21 cellular contexts compared by ENCODE assay signal in genomic region chr6:44228031-44228430, GRCh38. TPM values are rescaled to one million over a fixed set of nuclear protein-coding genes. Genes with fewer than 3 reads are reported as not detected.
DNase-seq lines count a peak whose midpoint lies in the region; TF ChIP-seq lines count a peak whose summit lies in the region.
"Had no signal": no experiment of that assay in that cellular context is flagged by ENCODE, and none has a peak within 500 bp of the region (broad histone marks: within the 10 kb centered on the region; RNA-seq: fewer than 3 reads in every experiment).

No MANE protein-coding gene starts in this region.

- H2AK5ac ChIP-seq in H9 (ENCODE audit: insufficient read length, low read length) = no peak overlapping the region

- H3K14ac ChIP-seq in H9 (ENCODE audit: insufficient read depth, low read length) = no peak overlapping the region

- H3K9ac ChIP-seq in H9 (ENCODE audit: extremely low read depth, insufficient read length, low read length) = no peak overlapping the region
- H3K9ac ChIP-seq: KMS-11 had no signal

- H3K23me2 ChIP-seq in H9 (ENCODE audit: insufficient read length, low read depth, low read length, poor library complexity, severe bottlenecking) = peaks cover 9% of the 10 kb centered on the region

- no peak overlapping the region for H3K18ac ChIP-seq in H9 (ENCODE audit: insufficient read length, low read depth, low read length)

- no peak overlapping the region for H3K4me3 Mint-ChIP-seq in H9
- H3K4me3 Mint-ChIP-seq in chondrocyte (ENCODE audit: unreplicated experiment) = no peak overlapping the region
- H3K4me3 Mint-ChIP-seq in neural crest cell = peak overlapping the region; percentile 6
- H3K4me3 Mint-ChIP-seq: activated CD4-positive, alpha-beta T cell treated with anti-CD3 and anti-CD28 coated beads for 36 hours; activated CD8-positive, alpha-beta memory T cell treated with anti-CD3 and anti-CD28 coated beads, Interleukin-2, amount 10 ng/mL, durations not matched to agents 7 days and 5 days; activated naive CD8-positive, alpha-beta T cell treated with anti-CD3 and anti-CD28 coated beads for 36 hours; activated T-helper 17 cell treated with anti-CD3 and anti-CD28 coated beads, Interleukin-2, amount 50 U/mL, for 72 hours; CD8-positive, alpha-beta T cell had no signal

- H2BK15ac ChIP-seq in H9 (ENCODE audit: low read depth, low read length) = no peak overlapping the region

- H4K91ac ChIP-seq in H9 (ENCODE audit: insufficient read length, low read depth, low read length) = no peak overlapping the region

- peaks cover 45 to 55% (median 47%) of the 10 kb centered on the region in 3 experiments for H3K36me3 Mint-ChIP-seq in H9 (ENCODE audit: insufficient read depth in 1 of 3, low read depth in 3 of 3)
- peaks cover 18% of the 10 kb centered on the region for H3K36me3 Mint-ChIP-seq in chondrocyte (ENCODE audit: low read depth)
- no peaks in the 10 kb centered on the region for H3K36me3 Mint-ChIP-seq in neural crest cell (ENCODE audit: low read depth)
- H3K36me3 Mint-ChIP-seq: activated CD8-positive, alpha-beta memory T cell treated with anti-CD3 and anti-CD28 coated beads, Interleukin-2, amount 10 ng/mL, durations not matched to agents 7 days and 5 days; CD8-positive, alpha-beta T cell had no signal

- H3K27me3 Mint-ChIP-seq in H9 (ENCODE audit: low read depth) = no peaks in the 10 kb centered on the region
- no peaks in the 10 kb centered on the region for H3K27me3 Mint-ChIP-seq in chondrocyte (ENCODE audit: low read depth)
- peaks cover under 1% of the 10 kb centered on the region for H3K27me3 Mint-ChIP-seq in neural crest cell (ENCODE audit: low read depth)
- H3K27me3 Mint-ChIP-seq: activated CD4-positive, alpha-beta T cell treated with anti-CD3 and anti-CD28 coated beads for 36 hours; activated CD8-positive, alpha-beta memory T cell treated with anti-CD3 and anti-CD28 coated beads, Interleukin-2, amount 10 ng/mL, durations not matched to agents 7 days and 5 days; activated T-helper 17 cell treated with anti-CD3 and anti-CD28 coated beads, Interleukin-2, amount 50 U/mL, for 72 hours had no signal

- no CpG with 5 or more reads among the region's 6 CpGs for WGBS in H9 (ENCODE audit: extremely low coverage, insufficient read length, low lambda C conversion rate)

- no peaks in the 10 kb centered on the region for H3K27me3 ChIP-seq in H9 (ENCODE audit: insufficient read depth, low read length)

- H4K8ac ChIP-seq in H9 (replicated peaks; ENCODE audit: insufficient read length, low read depth, low read length) = no peak overlapping the region

- H3K4ac ChIP-seq in H9 (ENCODE audit: low read depth, low read length) = no peak overlapping the region

- no peak overlapping the region for H2BK120ac ChIP-seq in H9 (ENCODE audit: low read depth, low read length, poor library complexity, severe bottlenecking)

- peaks cover 2% of the 10 kb centered on the region for H4K20me1 ChIP-seq in H9 (ENCODE audit: control insufficient read depth, insufficient read depth, insufficient read length)

- H3K4me1 Mint-ChIP-seq in H9 (peaks cover 27 to 41% of the 10 kb centered on the region in 2 experiments), chondrocyte (ENCODE audit: low read depth) (peaks cover 69% of the 10 kb centered on the region), neural crest cell (peaks cover 33% of the 10 kb centered on the region)

- peaks cover 11% of the 10 kb centered on the region; the same call in 1 of the 2 replicates for H3K4me1 ChIP-seq in H9 (ENCODE audit: insufficient read depth, low read length)

- H2AFZ ChIP-seq in H9 (ENCODE audit: low read length) = no peak overlapping the region

- no peak overlapping the region for H4K5ac ChIP-seq in H9 (ENCODE audit: insufficient read length, low read depth, low read length)

- H3K79me2 ChIP-seq in H9 (ENCODE audit: insufficient read depth, low read length) = peaks cover 17% of the 10 kb centered on the region; the same call in 1 of the 2 replicates

- peaks cover 17% of the 10 kb centered on the region for H3K79me1 ChIP-seq in H9 (ENCODE audit: insufficient read depth, low read depth, low read length, poor library complexity, severe bottlenecking)

- H3K27ac ChIP-seq in H9 (ENCODE audit: insufficient read length, low read depth, low read length) (no peak overlapping the region), temporal lobe (ENCODE audit: low read depth, low read length) (peak overlapping the region; percentile 30)
- H3K27ac ChIP-seq: KMS-11 had no signal

- no peak overlapping the region for H3T11ph ChIP-seq in H9 (ENCODE audit: low read length)

- no peak overlapping the region for H3K4me2 ChIP-seq in H9 (ENCODE audit: insufficient read depth, insufficient read length, low read length)
- H3K4me2 ChIP-seq: KMS-11 had no signal

- no peak for TF ChIP-seq CTCF in H9 (conservative IDR thresholded peaks at IDR 0.05)
- TF ChIP-seq CTCF in chondrocyte (IDR thresholded peaks at IDR 0.05) = no peak
- no peak for TF ChIP-seq CTCF in neural crest cell (conservative IDR thresholded peaks at IDR 0.05)

- no peaks in the 10 kb centered on the region; a peak in 1 of 5 replicates for H3K9me3 Mint-ChIP-seq in H9
- no peaks in the 10 kb centered on the region for H3K9me3 Mint-ChIP-seq in chondrocyte (ENCODE audit: low read depth)
- H3K9me3 Mint-ChIP-seq in neural crest cell = no peaks in the 10 kb centered on the region
- H3K9me3 Mint-ChIP-seq: activated naive CD8-positive, alpha-beta T cell treated with anti-CD3 and anti-CD28 coated beads for 36 hours; activated T-helper 17 cell treated with anti-CD3 and anti-CD28 coated beads, Interleukin-2, amount 50 U/mL, for 72 hours; CD8-positive, alpha-beta T cell had no signal

- no peak for DNase-seq in H9
- no peak for DNase-seq in chondrocyte (ENCODE audit: low spot score)
- DNase-seq in neural crest cell (ENCODE audit: low read depth, low spot score) = no peak
- no peak for DNase-seq in SK-N-DZ (ENCODE audit: low spot score)
- DNase-seq in hepatic stellate cell (ENCODE audit: low spot score) = no peak
- DNase-seq in foreskin melanocyte = no peak
- DNase-seq: activated CD4-positive, alpha-beta T cell treated with anti-CD3 and anti-CD28 coated beads for 36 hours; activated CD8-positive, alpha-beta memory T cell treated with anti-CD3 and anti-CD28 coated beads, Interleukin-2, amount 10 ng/mL, durations not matched to agents 7 days and 5 days; activated naive CD8-positive, alpha-beta T cell treated with anti-CD3 and anti-CD28 coated beads for 36 hours; CD8-positive, alpha-beta T cell; DMS79 treated with DMSO at 0.1 percent for 48 hours; NCI-H187 treated with DMSO at 0.1 percent for 48 hours; NK-92 treated with Interleukin-12 subunit alpha and Interleukin-12 subunit beta, amount 100 ng/mL, for 24 hours; nucleus accumbens; RPMI8226; small intestine; stimulated activated CD4-positive, alpha-beta T cell treated with anti-CD3 and anti-CD28 coated beads, Interleukin-2, amount 100 ng/mL, for 48 hours had no signal

- no peak overlapping the region for H2BK20ac ChIP-seq in H9 (ENCODE audit: low read depth, low read length, poor library complexity, severe bottlenecking)

- peak overlapping the region in 2 of 3 experiments; percentile 56 to 79; a peak in 3 of 7 replicates for H3K27ac Mint-ChIP-seq in H9
- H3K27ac Mint-ChIP-seq in chondrocyte (ENCODE audit: unreplicated experiment) = peak overlapping the region; percentile 32
- H3K27ac Mint-ChIP-seq in neural crest cell (ENCODE audit: unreplicated experiment) = peak overlapping the region; percentile 50
- H3K27ac Mint-ChIP-seq: activated CD4-positive, alpha-beta T cell treated with anti-CD3 and anti-CD28 coated beads for 36 hours; activated CD8-positive, alpha-beta memory T cell treated with anti-CD3 and anti-CD28 coated beads, Interleukin-2, amount 10 ng/mL, durations not matched to agents 7 days and 5 days; activated naive CD8-positive, alpha-beta T cell treated with anti-CD3 and anti-CD28 coated beads for 36 hours; activated T-helper 17 cell treated with anti-CD3 and anti-CD28 coated beads, Interleukin-2, amount 50 U/mL, for 72 hours; CD8-positive, alpha-beta T cell had no signal

- H2BK5ac ChIP-seq in H9 (ENCODE audit: insufficient read length, low read length) = no peak overlapping the region

- H2BK12ac ChIP-seq in H9 (ENCODE audit: insufficient read length, low read depth, low read length) = no peak overlapping the region

- H3K23ac ChIP-seq in H9 (ENCODE audit: insufficient read length, low read depth, low read length) = no peak overlapping the region

- no peak overlapping the region for H3K56ac ChIP-seq in H9 (ENCODE audit: insufficient read length, low read depth, low read length)

- H3K9me3 ChIP-seq in H9 (ENCODE audit: control insufficient read depth, low read depth, low read length) = no peaks in the 10 kb centered on the region

RNA-seq across cellular contexts. Expression of gene SLC29A1, which starts 4.6 kb away (rescaled TPM):
- total RNA-seq in H9 (2021) (118 and 124 TPM in 2 replicates), chondrocyte (161 to 231 TPM (median 221 TPM) in 3 replicates), neural crest cell (54.8 and 55.0 TPM in 2 replicates), temporal lobe (5.4 TPM)
- polyA plus RNA-seq in SK-N-DZ (2014; cell fraction: cytosol; rRNA removed) = 53.3 and 54.4 TPM in 2 replicates
- 213 and 272 TPM in 2 replicates for polyA plus RNA-seq in SK-N-DZ (2014; cell fraction: nucleus; rRNA removed)

RNA-seq across cellular contexts. Expression of gene MYMX, which starts 11.3 kb away (rescaled TPM):
- 1.1 and 1.8 TPM in 2 replicates for total RNA-seq in H9 (2021)
- total RNA-seq in chondrocyte = not detected in 3 replicates
- total RNA-seq in neural crest cell = not detected in 2 replicates
- total RNA-seq in temporal lobe = not detected
- not detected in 2 replicates for polyA plus RNA-seq in SK-N-DZ (2014; cell fraction: cytosol; rRNA removed)
- not detected in 2 replicates for polyA plus RNA-seq in SK-N-DZ (2014; cell fraction: nucleus; rRNA removed)
- total RNA-seq: activated CD4-positive, alpha-beta T cell treated with anti-CD3 and anti-CD28 coated beads for 36 hours; activated CD8-positive, alpha-beta memory T cell treated with anti-CD3 and anti-CD28 coated beads, Interleukin-2, amount 10 ng/mL, durations not matched to agents 7 days and 5 days; activated naive CD8-positive, alpha-beta T cell treated with anti-CD3 and anti-CD28 coated beads for 36 hours; activated T-helper 17 cell treated with anti-CD3 and anti-CD28 coated beads, Interleukin-2, amount 50 U/mL, for 72 hours; bronchial epithelial cell; CD8-positive, alpha-beta T cell had no signal

RNA-seq across cellular contexts. Expression of gene HSP90AB1, which starts 18.9 kb away (rescaled TPM):
- 1,986 and 2,056 TPM in 2 replicates for total RNA-seq in H9 (2021)
- 508 to 805 TPM (median 512 TPM) in 3 replicates for total RNA-seq in chondrocyte
- total RNA-seq in neural crest cell = 1,508 and 1,541 TPM in 2 replicates
- total RNA-seq in temporal lobe = 440 TPM
- polyA plus RNA-seq in SK-N-DZ (2014; cell fraction: cytosol; rRNA removed) = 1,614 and 1,776 TPM in 2 replicates
- 579 and 767 TPM in 2 replicates for polyA plus RNA-seq in SK-N-DZ (2014; cell fraction: nucleus; rRNA removed)

RNA-seq across cellular contexts. Expression of gene SLC35B2, which starts 29.3 kb away (rescaled TPM):
- total RNA-seq in H9 (2021) (34.5 and 36.1 TPM in 2 replicates), chondrocyte (71.5 to 83.1 TPM (median 75.7 TPM) in 3 replicates), neural crest cell (70.5 and 77.7 TPM in 2 replicates), temporal lobe (23.8 TPM)
- polyA plus RNA-seq in SK-N-DZ (2014; cell fraction: cytosol; rRNA removed) = 52.7 and 59.7 TPM in 2 replicates
- polyA plus RNA-seq in SK-N-DZ (2014; cell fraction: nucleus; rRNA removed) = 39.2 and 41.2 TPM in 2 replicates

RNA-seq across cellular contexts. Expression of gene NFKBIE, which starts 37.3 kb away (rescaled TPM):
- total RNA-seq in H9 (2021) = 9.7 and 12.1 TPM in 2 replicates
- 3.0 to 7.0 TPM (median 6.2 TPM) in 3 replicates for total RNA-seq in chondrocyte
- total RNA-seq in neural crest cell = 16.1 and 20.2 TPM in 2 replicates
- 8.1 TPM for total RNA-seq in temporal lobe
- 17.0 and 22.0 TPM in 2 replicates for polyA plus RNA-seq in SK-N-DZ (2014; cell fraction: cytosol; rRNA removed)
- 19.9 and 24.9 TPM in 2 replicates for polyA plus RNA-seq in SK-N-DZ (2014; cell fraction: nucleus; rRNA removed)
